Comparison of ENCODE assay signal across 28 cellular contexts in the genomic region with DNA sequence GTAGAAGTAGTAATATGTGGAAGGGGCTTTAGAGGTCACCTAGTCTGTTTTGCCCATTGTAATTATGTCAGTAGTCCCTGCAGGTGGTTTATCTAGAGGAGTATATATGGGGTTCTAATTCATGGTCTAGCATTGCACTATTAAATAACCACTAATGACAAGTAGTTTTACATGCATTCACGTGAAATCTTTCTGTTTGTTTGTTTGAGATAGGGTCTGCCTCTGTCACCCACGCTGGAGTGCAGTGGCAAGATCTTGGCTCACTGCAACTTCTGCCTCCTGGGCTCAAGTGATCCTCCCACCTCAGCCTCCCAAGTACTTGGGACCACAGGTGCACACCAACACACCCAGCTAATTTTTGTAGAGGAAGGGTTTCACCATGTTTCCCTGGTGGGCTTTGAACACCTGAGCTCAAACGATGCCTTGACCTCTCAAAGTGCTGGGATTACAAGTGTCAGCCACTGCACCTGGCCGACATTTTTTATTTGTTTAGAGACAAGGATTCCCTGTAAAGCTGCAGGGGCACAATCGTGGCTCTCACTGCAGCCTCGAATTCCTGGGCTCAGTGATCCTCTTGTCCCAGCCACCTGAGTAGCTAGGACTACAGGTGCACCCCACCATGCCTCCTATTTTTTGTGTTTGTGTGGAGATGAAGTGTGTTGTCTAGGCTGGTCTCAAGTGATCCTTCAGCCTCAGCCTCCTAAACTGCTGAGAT. TPM values are rescaled to one million over a fixed set of nuclear protein-coding genes. Genes with fewer than 3 reads are reported as not detected.
DNase-seq lines count a peak whose midpoint lies in the region; ATAC-seq and TF ChIP-seq lines count a peak whose summit lies in the region.
"Had no signal": no experiment of that assay in that cellular context is flagged by ENCODE, and none has a peak within 500 bp of the region (broad histone marks: within the 10 kb centered on the region; RNA-seq: fewer than 3 reads in every experiment).

No MANE protein-coding gene starts in this region.

- H3K9me3 ChIP-seq in cardiac muscle cell (ENCODE audit: low read depth) (no peaks in the 10 kb centered on the region), right cardiac atrium (ENCODE audit: control insufficient read depth, low read length) (no peaks in the 10 kb centered on the region), HUES48 (ENCODE audit: control insufficient read depth, insufficient read depth, low read length) (no peaks in the 10 kb centered on the region)
- H3K9me3 ChIP-seq: adrenal gland, ovary, spleen, upper lobe of left lung had no signal

- no peaks in the 10 kb centered on the region for H3K4me1 Mint-ChIP-seq in endothelial cell (ENCODE audit: unreplicated experiment)
- no peaks in the 10 kb centered on the region for H3K4me1 Mint-ChIP-seq in stimulated activated memory B cell treated with anti-CD40 and anti-IgM and Interleukin-4, amounts not matched to agents 10 μg/mL and 1 μg/mL and 100 μg/mL, for 72 hours
- H3K4me1 Mint-ChIP-seq in activated naive CD4-positive, alpha-beta T cell treated with anti-CD3 and anti-CD28 coated beads for 36 hours (ENCODE audit: low read depth), result no peaks in the 10 kb centered on the region
- H3K4me1 Mint-ChIP-seq in activated naive CD4-positive, alpha-beta T cell treated with anti-CD3 and anti-CD28 coated beads, Interleukin-2, amount 10 ng/mL, durations not matched to agents 7 days and 5 days, result peaks cover 2% of the 10 kb centered on the region
- H3K4me1 Mint-ChIP-seq: B cell, mesothelial cell of epicardium, natural killer cell had no signal

- WGBS in right cardiac atrium, result 76% methylated on average over 6 of the region's 6 CpGs

- no peak overlapping the region for H3K9ac ChIP-seq in HUES48 (ENCODE audit: low read depth, low read length)

- H3K27ac Mint-ChIP-seq in endothelial cell (ENCODE audit: unreplicated experiment), result no peak overlapping the region
- peak overlapping the region; percentile 10 for H3K27ac Mint-ChIP-seq in stimulated activated memory B cell treated with anti-CD40 and anti-IgM and Interleukin-4, amounts not matched to agents 10 μg/mL and 1 μg/mL and 100 μg/mL, for 72 hours
- H3K27ac Mint-ChIP-seq in activated naive CD4-positive, alpha-beta T cell treated with anti-CD3 and anti-CD28 coated beads for 36 hours, result no peak overlapping the region
- no peak overlapping the region for H3K27ac Mint-ChIP-seq in activated naive CD4-positive, alpha-beta T cell treated with anti-CD3 and anti-CD28 coated beads, Interleukin-2, amount 10 ng/mL, durations not matched to agents 7 days and 5 days
- H3K27ac Mint-ChIP-seq: B cell, HFFc6, mesothelial cell of epicardium had no signal

- H3K36me3 ChIP-seq in cardiac muscle cell (peaks cover 32% of the 10 kb centered on the region), HUES48 (ENCODE audit: control insufficient read depth, insufficient read depth, low read length) (peaks cover 47% of the 10 kb centered on the region)
- H3K36me3 ChIP-seq: ovary had no signal

- H3K4me3 ChIP-seq in cardiac muscle cell (no peak overlapping the region), right cardiac atrium (ENCODE audit: low read length) (no peak overlapping the region), HUES48 (ENCODE audit: low read depth, low read length) (no peak overlapping the region)
- H3K4me3 ChIP-seq: adrenal gland, ovary, spleen, upper lobe of left lung had no signal

- CTCF ChIA-PET in activated naive CD4-positive, alpha-beta T cell treated with anti-CD3 and anti-CD28 coated beads for 36 hours (lab: Charles Lee), result interaction anchor here (1.0 kb wide), 1 partner anchor 20 kb away, joined by 5 read pairs; no protein-coding TSS in a partner anchor
- CTCF ChIA-PET in activated naive CD4-positive, alpha-beta T cell treated with anti-CD3 and anti-CD28 coated beads, Interleukin-2, amount 10 ng/mL, durations not matched to agents 7 days and 5 days (lab: Charles Lee), result interaction anchor here (0.6 kb wide), 1 partner anchor 28 kb away, joined by 3 read pairs; no protein-coding TSS in a partner anchor

- peak overlapping the region; percentile 71 for H3K27ac ChIP-seq in cardiac muscle cell
- H3K27ac ChIP-seq in right cardiac atrium (ENCODE audit: low read length), result no peak overlapping the region
- H3K27ac ChIP-seq in HUES48 (ENCODE audit: low read depth, low read length), result peak overlapping the region; percentile 89
- H3K27ac ChIP-seq: adrenal gland, brain microvascular endothelial cell, epithelial cell of prostate, ovary, spleen, upper lobe of left lung had no signal

- peak overlapping the region; percentile 53 for H3K4me3 Mint-ChIP-seq in endothelial cell (ENCODE audit: unreplicated experiment)
- H3K4me3 Mint-ChIP-seq in stimulated activated memory B cell treated with anti-CD40 and anti-IgM and Interleukin-4, amounts not matched to agents 10 μg/mL and 1 μg/mL and 100 μg/mL, for 72 hours, result no peak overlapping the region
- H3K4me3 Mint-ChIP-seq in activated naive CD4-positive, alpha-beta T cell treated with anti-CD3 and anti-CD28 coated beads for 36 hours, result no peak overlapping the region
- H3K4me3 Mint-ChIP-seq in activated naive CD4-positive, alpha-beta T cell treated with anti-CD3 and anti-CD28 coated beads, Interleukin-2, amount 10 ng/mL, durations not matched to agents 7 days and 5 days, result no peak overlapping the region
- H3K4me3 Mint-ChIP-seq: B cell, HFFc6, mesothelial cell of epicardium, natural killer cell had no signal

- H3K4me1 ChIP-seq in cardiac muscle cell (ENCODE audit: low read depth), result peaks cover 12% of the 10 kb centered on the region
- no peaks in the 10 kb centered on the region for H3K4me1 ChIP-seq in right cardiac atrium (ENCODE audit: control insufficient read depth, insufficient read depth, low read length)
- peaks cover 35% of the 10 kb centered on the region for H3K4me1 ChIP-seq in HUES48 (ENCODE audit: control insufficient read depth, insufficient read depth, low read length)
- H3K4me1 ChIP-seq: adrenal gland, spleen, upper lobe of left lung had no signal

- H3K9me3 Mint-ChIP-seq in endothelial cell (ENCODE audit: unreplicated experiment), result no peaks in the 10 kb centered on the region
- H3K9me3 Mint-ChIP-seq in stimulated activated memory B cell treated with anti-CD40 and anti-IgM and Interleukin-4, amounts not matched to agents 10 μg/mL and 1 μg/mL and 100 μg/mL, for 72 hours, result no peaks in the 10 kb centered on the region
- H3K9me3 Mint-ChIP-seq in activated naive CD4-positive, alpha-beta T cell treated with anti-CD3 and anti-CD28 coated beads for 36 hours, result no peaks in the 10 kb centered on the region
- no peaks in the 10 kb centered on the region for H3K9me3 Mint-ChIP-seq in activated naive CD4-positive, alpha-beta T cell treated with anti-CD3 and anti-CD28 coated beads, Interleukin-2, amount 10 ng/mL, durations not matched to agents 7 days and 5 days
- H3K9me3 Mint-ChIP-seq: HFFc6, mesothelial cell of epicardium, natural killer cell had no signal

- H3K27me3 ChIP-seq in cardiac muscle cell (no peaks in the 10 kb centered on the region), right cardiac atrium (ENCODE audit: control insufficient read depth, insufficient read depth) (no peaks in the 10 kb centered on the region), HUES48 (ENCODE audit: control insufficient read depth, insufficient read depth, low read length) (no peaks in the 10 kb centered on the region)
- H3K27me3 ChIP-seq: adrenal gland, brain microvascular endothelial cell, ovary, spleen, upper lobe of left lung had no signal

- ATAC-seq in right cardiac atrium (no peak), GM18907 (IDR thresholded peaks at IDR 0.05; ENCODE audit: unreplicated experiment) (no peak)
- no peak for ATAC-seq in stimulated activated memory B cell treated with anti-CD40 and anti-IgM and Interleukin-4, amounts not matched to agents 10 μg/mL and 1 μg/mL and 100 μg/mL, for 72 hours
- ATAC-seq: natural killer cell had no signal

- peaks cover 19% of the 10 kb centered on the region for H3K36me3 Mint-ChIP-seq in endothelial cell (ENCODE audit: low read depth, unreplicated experiment)
- peaks cover 44% of the 10 kb centered on the region for H3K36me3 Mint-ChIP-seq in stimulated activated memory B cell treated with anti-CD40 and anti-IgM and Interleukin-4, amounts not matched to agents 10 μg/mL and 1 μg/mL and 100 μg/mL, for 72 hours
- peaks cover 25% of the 10 kb centered on the region for H3K36me3 Mint-ChIP-seq in activated naive CD4-positive, alpha-beta T cell treated with anti-CD3 and anti-CD28 coated beads for 36 hours (ENCODE audit: low read depth)
- H3K36me3 Mint-ChIP-seq in activated naive CD4-positive, alpha-beta T cell treated with anti-CD3 and anti-CD28 coated beads, Interleukin-2, amount 10 ng/mL, durations not matched to agents 7 days and 5 days, result peaks cover 39% of the 10 kb centered on the region
- H3K36me3 Mint-ChIP-seq: natural killer cell had no signal

- DNase-seq in cardiac muscle cell (ENCODE audit: low read depth in 1 of 2, low spot score in 1 of 2), result no peak
- no peak for DNase-seq in right cardiac atrium
- no peak for DNase-seq in endothelial cell (ENCODE audit: low spot score)
- DNase-seq in activated naive CD4-positive, alpha-beta T cell treated with anti-CD3 and anti-CD28 coated beads for 36 hours, result no peak
- no peak for DNase-seq in activated naive CD4-positive, alpha-beta T cell treated with anti-CD3 and anti-CD28 coated beads, Interleukin-2, amount 10 ng/mL, durations not matched to agents 7 days and 5 days
- DNase-seq: activated CD4-positive, alpha-beta T cell treated with anti-CD3 and anti-CD28 coated beads for 1 hour; activated gamma-delta T cell treated with Interleukin-2 at 50 U/mL for 16 hours; activated T-cell treated with anti-CD3 and anti-CD28 coated beads, Interleukin-2, amount 50 U/mL, for 1 hour; adrenal gland; brain microvascular endothelial cell; DMS53; GF-D8; HFFc6; islet precursor cell; natural killer cell; NCI-H1048; NCI-H2029; NCI-H226; ovary; spleen; T-helper 1 cell had no signal

- TF ChIP-seq CTCF in cardiac muscle cell (IDR thresholded peaks at IDR 0.05; ENCODE audit: low read depth, low read length) (no peak), endothelial cell (IDR thresholded peaks at IDR 0.05; ENCODE audit: unreplicated experiment) (no peak)

- H3K27me3 Mint-ChIP-seq in endothelial cell (ENCODE audit: unreplicated experiment), result no peaks in the 10 kb centered on the region
- no peaks in the 10 kb centered on the region for H3K27me3 Mint-ChIP-seq in stimulated activated memory B cell treated with anti-CD40 and anti-IgM and Interleukin-4, amounts not matched to agents 10 μg/mL and 1 μg/mL and 100 μg/mL, for 72 hours
- H3K27me3 Mint-ChIP-seq in activated naive CD4-positive, alpha-beta T cell treated with anti-CD3 and anti-CD28 coated beads for 36 hours (ENCODE audit: low read depth), result no peaks in the 10 kb centered on the region
- H3K27me3 Mint-ChIP-seq in activated naive CD4-positive, alpha-beta T cell treated with anti-CD3 and anti-CD28 coated beads, Interleukin-2, amount 10 ng/mL, durations not matched to agents 7 days and 5 days, result no peaks in the 10 kb centered on the region
- H3K27me3 Mint-ChIP-seq: B cell had no signal

- intact Hi-C loops in right cardiac atrium (cut with DNase I), result no loop called here
- intact Hi-C loops in activated naive CD4-positive, alpha-beta T cell treated with anti-CD3 and anti-CD28 coated beads for 36 hours (cut with micrococcal nuclease), result no loop called here

RNA-seq across cellular contexts. Expression of a gene that starts 12.0 kb away (rescaled TPM):
- total RNA-seq in cardiac muscle cell, result 31.7 and 36.3 TPM in 2 replicates
- polyA plus RNA-seq in cardiac muscle cell, result 48.8 and 49.7 TPM in 2 replicates
- total RNA-seq in right cardiac atrium, result 10 to 100 TPM; 27.1 to 32.0 (median 29.8) TPM
- polyA plus RNA-seq in right cardiac atrium, result 12.8 TPM
- total RNA-seq in endothelial cell (ENCODE audit: unreplicated experiment), result 75.3 TPM
- 10 to 100 TPM; 24.5 to 26.0 TPM for total RNA-seq in activated naive CD4-positive, alpha-beta T cell treated with anti-CD3 and anti-CD28 coated beads for 36 hours
